In the genomic region with DNA sequence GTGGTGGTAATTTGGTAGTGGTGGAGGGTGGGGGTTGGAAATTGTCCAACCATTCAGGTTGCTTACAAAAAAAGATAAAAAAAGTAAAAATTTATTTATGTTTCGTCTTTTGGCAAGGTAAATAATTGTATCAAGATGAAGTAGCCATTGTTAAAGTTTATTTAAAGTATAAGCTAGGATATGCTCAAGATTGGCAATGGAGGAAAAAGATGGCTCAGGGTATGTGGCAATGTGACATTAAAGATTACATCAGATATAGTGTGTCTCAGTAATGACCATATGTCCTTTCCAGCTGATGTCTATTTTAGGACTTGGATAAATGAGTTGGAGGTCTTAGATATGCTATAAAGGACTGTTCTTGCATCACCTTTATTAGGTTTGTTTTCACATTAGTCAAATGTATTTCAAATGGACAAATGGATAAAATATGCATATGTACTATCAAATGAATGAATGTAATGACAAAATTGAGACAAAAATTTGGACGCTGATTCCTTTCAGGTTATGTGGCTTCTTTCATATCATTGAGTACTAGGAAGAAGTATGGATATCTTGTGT, we compare ENCODE assay signal across 1 cellular context.
A peak's percentile ranks its signal among the peaks of the same experiment; 100 is the strongest.
TF ChIP-seq lines count a peak whose summit lies in the region.

No MANE protein-coding gene starts in this region.

TF ChIP-seq in K562, 482 proteins besides CTCF, POLR2A, EP300 and RAD21 (continued from another document):
- TF ChIP-seq, protein P1, sequence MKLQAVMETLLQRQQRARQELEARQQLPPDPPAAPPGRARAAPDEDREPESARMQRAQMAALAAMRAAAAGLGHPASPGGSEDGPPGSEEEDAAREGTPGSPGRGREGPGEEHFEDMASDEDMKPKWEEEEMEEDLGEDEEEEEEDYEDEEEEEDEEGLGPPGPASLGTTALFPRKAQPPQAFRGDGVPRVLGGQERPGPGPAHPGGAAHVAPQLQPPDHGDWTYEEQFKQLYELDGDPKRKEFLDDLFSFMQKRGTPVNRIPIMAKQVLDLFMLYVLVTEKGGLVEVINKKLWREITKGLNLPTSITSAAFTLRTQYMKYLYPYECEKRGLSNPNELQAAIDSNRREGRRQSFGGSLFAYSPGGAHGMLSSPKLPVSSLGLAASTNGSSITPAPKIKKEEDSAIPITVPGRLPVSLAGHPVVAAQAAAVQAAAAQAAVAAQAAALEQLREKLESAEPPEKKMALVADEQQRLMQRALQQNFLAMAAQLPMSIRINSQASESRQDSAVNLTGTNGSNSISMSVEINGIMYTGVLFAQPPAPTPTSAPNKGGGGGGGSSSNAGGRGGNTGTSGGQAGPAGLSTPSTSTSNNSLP (IDR thresholded peaks at IDR 0.05; ENCODE audit: borderline replicate concordance, low read depth, low read length) = peak; percentile 91
- TF ChIP-seq, protein P2, sequence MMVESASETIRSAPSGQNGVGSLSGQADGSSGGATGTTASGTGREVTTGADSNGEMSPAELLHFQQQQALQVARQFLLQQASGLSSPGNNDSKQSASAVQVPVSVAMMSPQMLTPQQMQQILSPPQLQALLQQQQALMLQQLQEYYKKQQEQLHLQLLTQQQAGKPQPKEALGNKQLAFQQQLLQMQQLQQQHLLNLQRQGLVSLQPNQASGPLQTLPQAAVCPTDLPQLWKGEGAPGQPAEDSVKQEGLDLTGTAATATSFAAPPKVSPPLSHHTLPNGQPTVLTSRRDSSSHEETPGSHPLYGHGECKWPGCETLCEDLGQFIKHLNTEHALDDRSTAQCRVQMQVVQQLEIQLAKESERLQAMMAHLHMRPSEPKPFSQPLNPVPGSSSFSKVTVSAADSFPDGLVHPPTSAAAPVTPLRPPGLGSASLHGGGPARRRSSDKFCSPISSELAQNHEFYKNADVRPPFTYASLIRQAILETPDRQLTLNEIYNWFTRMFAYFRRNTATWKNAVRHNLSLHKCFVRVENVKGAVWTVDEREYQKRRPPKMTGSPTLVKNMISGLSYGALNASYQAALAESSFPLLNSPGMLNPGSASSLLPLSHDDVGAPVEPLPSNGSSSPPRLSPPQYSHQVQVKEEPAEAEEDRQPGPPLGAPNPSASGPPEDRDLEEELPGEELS (CRISPR knock-in tag; IDR thresholded peaks at IDR 0.05; ENCODE audit: borderline replicate concordance) = no peak
- TF ChIP-seq MEF2D (tag; conservative IDR thresholded peaks at IDR 0.05; ENCODE audit: low read depth) (peak; percentile 79; the same call in 1 of the 2 replicates), ARID1B (IDR thresholded peaks at IDR 0.05) (0 out of 2 replicates have a peak, but pooled peaks have one; percentile 68), FOSL1 (tag; conservative IDR thresholded peaks at IDR 0.05) (peak; percentile 57; the same call in 1 of the 2 replicates), XRCC4 (IDR thresholded peaks at IDR 0.05; ENCODE audit: extremely low read depth, insufficient read depth, insufficient read length) (no peak), FOXM1 (IDR thresholded peaks at IDR 0.05; ENCODE audit: low read depth) (no peak), FOXM1 (CRISPR knock-in tag; IDR thresholded peaks at IDR 0.05; ENCODE audit: low read depth) (no peak), EHMT2 (IDR thresholded peaks at IDR 0.05) (no peak), ZNF584 (CRISPR knock-in tag; IDR thresholded peaks at IDR 0.05; ENCODE audit: low read depth) (0 out of 2 replicates have a peak, but pooled peaks have one; percentile 52), TAL1 (IDR thresholded peaks at IDR 0.05) (no peak; the same call in 1 of the 2 replicates), NCOA2 (IDR thresholded peaks at IDR 0.05; ENCODE audit: partially characterized antibody in 2 of 2) (no peak), SIN3B (IDR thresholded peaks at IDR 0.05; ENCODE audit: low read depth) (peak; percentile 25; the same call in 1 of the 2 replicates), ZNF408 (CRISPR knock-in tag; IDR thresholded peaks at IDR 0.05; ENCODE audit: low read depth) (no peak), ZNF217 (CRISPR knock-in tag; IDR thresholded peaks at IDR 0.05) (no peak), ZNF551 (CRISPR knock-in tag; IDR thresholded peaks at IDR 0.05) (no peak), ADNP (tag; IDR thresholded peaks at IDR 0.05) (peak; percentile 48; the same call in 1 of the 2 replicates)
- TF ChIP-seq, protein P3, sequence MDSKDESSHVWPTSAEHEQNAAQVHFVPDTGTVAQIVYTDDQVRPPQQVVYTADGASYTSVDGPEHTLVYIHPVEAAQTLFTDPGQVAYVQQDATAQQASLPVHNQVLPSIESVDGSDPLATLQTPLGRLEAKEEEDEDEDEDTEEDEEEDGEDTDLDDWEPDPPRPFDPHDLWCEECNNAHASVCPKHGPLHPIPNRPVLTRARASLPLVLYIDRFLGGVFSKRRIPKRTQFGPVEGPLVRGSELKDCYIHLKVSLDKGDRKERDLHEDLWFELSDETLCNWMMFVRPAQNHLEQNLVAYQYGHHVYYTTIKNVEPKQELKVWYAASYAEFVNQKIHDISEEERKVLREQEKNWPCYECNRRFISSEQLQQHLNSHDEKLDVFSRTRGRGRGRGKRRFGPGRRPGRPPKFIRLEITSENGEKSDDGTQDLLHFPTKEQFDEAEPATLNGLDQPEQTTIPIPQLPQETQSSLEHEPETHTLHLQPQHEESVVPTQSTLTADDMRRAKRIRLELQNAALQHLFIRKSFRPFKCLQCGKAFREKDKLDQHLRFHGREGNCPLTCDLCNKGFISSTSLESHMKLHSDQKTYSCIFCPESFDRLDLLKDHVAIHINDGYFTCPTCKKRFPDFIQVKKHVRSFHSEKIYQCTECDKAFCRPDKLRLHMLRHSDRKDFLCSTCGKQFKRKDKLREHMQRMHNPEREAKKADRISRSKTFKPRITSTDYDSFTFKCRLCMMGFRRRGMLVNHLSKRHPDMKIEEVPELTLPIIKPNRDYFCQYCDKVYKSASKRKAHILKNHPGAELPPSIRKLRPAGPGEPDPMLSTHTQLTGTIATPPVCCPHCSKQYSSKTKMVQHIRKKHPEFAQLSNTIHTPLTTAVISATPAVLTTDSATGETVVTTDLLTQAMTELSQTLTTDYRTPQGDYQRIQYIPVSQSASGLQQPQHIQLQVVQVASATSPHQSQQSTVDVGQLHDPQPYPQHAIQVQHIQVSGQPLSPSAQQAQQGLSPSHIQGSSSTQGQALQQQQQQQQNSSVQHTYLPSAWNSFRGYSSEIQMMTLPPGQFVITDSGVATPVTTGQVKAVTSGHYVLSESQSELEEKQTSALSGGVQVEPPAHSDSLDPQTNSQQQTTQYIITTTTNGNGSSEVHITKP (IDR thresholded peaks at IDR 0.05; ENCODE audit: partially characterized antibody) = no peak
- TF ChIP-seq, protein P4, sequence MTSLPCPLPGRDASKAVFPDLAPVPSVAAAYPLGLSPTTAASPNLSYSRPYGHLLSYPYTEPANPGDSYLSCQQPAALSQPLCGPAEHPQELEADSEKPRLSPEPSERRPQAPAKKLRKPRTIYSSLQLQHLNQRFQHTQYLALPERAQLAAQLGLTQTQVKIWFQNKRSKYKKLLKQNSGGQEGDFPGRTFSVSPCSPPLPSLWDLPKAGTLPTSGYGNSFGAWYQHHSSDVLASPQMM (CRISPR knock-in tag; IDR thresholded peaks at IDR 0.05) = no peak
- TF ChIP-seq, protein P5, sequence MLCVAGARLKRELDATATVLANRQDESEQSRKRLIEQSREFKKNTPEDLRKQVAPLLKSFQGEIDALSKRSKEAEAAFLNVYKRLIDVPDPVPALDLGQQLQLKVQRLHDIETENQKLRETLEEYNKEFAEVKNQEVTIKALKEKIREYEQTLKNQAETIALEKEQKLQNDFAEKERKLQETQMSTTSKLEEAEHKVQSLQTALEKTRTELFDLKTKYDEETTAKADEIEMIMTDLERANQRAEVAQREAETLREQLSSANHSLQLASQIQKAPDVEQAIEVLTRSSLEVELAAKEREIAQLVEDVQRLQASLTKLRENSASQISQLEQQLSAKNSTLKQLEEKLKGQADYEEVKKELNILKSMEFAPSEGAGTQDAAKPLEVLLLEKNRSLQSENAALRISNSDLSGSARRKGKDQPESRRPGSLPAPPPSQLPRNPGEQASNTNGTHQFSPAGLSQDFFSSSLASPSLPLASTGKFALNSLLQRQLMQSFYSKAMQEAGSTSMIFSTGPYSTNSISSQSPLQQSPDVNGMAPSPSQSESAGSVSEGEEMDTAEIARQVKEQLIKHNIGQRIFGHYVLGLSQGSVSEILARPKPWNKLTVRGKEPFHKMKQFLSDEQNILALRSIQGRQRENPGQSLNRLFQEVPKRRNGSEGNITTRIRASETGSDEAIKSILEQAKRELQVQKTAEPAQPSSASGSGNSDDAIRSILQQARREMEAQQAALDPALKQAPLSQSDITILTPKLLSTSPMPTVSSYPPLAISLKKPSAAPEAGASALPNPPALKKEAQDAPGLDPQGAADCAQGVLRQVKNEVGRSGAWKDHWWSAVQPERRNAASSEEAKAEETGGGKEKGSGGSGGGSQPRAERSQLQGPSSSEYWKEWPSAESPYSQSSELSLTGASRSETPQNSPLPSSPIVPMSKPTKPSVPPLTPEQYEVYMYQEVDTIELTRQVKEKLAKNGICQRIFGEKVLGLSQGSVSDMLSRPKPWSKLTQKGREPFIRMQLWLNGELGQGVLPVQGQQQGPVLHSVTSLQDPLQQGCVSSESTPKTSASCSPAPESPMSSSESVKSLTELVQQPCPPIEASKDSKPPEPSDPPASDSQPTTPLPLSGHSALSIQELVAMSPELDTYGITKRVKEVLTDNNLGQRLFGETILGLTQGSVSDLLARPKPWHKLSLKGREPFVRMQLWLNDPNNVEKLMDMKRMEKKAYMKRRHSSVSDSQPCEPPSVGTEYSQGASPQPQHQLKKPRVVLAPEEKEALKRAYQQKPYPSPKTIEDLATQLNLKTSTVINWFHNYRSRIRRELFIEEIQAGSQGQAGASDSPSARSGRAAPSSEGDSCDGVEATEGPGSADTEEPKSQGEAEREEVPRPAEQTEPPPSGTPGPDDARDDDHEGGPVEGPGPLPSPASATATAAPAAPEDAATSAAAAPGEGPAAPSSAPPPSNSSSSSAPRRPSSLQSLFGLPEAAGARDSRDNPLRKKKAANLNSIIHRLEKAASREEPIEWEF (CRISPR knock-in tag; IDR thresholded peaks at IDR 0.05) = peak; percentile 44; the same call in 1 of the 2 replicates
- TF ChIP-seq, protein P6, sequence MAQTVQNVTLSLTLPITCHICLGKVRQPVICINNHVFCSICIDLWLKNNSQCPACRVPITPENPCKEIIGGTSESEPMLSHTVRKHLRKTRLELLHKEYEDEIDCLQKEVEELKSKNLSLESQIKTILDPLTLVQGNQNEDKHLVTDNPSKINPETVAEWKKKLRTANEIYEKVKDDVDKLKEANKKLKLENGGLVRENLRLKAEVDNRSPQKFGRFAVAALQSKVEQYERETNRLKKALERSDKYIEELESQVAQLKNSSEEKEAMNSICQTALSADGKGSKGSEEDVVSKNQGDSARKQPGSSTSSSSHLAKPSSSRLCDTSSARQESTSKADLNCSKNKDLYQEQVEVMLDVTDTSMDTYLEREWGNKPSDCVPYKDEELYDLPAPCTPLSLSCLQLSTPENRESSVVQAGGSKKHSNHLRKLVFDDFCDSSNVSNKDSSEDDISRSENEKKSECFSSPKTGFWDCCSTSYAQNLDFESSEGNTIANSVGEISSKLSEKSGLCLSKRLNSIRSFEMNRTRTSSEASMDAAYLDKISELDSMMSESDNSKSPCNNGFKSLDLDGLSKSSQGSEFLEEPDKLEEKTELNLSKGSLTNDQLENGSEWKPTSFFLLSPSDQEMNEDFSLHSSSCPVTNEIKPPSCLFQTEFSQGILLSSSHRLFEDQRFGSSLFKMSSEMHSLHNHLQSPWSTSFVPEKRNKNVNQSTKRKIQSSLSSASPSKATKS (CRISPR knock-in tag; IDR thresholded peaks at IDR 0.05) = no peak
- TF ChIP-seq, protein P7, sequence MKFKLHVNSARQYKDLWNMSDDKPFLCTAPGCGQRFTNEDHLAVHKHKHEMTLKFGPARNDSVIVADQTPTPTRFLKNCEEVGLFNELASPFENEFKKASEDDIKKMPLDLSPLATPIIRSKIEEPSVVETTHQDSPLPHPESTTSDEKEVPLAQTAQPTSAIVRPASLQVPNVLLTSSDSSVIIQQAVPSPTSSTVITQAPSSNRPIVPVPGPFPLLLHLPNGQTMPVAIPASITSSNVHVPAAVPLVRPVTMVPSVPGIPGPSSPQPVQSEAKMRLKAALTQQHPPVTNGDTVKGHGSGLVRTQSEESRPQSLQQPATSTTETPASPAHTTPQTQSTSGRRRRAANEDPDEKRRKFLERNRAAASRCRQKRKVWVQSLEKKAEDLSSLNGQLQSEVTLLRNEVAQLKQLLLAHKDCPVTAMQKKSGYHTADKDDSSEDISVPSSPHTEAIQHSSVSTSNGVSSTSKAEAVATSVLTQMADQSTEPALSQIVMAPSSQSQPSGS (CRISPR knock-in tag; IDR thresholded peaks at IDR 0.05) = no peak
- TF ChIP-seq, protein P8, sequence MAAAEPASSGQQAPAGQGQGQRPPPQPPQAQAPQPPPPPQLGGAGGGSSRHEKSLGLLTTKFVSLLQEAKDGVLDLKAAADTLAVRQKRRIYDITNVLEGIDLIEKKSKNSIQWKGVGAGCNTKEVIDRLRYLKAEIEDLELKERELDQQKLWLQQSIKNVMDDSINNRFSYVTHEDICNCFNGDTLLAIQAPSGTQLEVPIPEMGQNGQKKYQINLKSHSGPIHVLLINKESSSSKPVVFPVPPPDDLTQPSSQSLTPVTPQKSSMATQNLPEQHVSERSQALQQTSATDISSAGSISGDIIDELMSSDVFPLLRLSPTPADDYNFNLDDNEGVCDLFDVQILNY (CRISPR knock-in tag; IDR thresholded peaks at IDR 0.05) = no peak
TF ChIP-seq in K562: peak in this region for 84.
